ENCODE assay signal across 16 cellular contexts in the genomic region with DNA sequence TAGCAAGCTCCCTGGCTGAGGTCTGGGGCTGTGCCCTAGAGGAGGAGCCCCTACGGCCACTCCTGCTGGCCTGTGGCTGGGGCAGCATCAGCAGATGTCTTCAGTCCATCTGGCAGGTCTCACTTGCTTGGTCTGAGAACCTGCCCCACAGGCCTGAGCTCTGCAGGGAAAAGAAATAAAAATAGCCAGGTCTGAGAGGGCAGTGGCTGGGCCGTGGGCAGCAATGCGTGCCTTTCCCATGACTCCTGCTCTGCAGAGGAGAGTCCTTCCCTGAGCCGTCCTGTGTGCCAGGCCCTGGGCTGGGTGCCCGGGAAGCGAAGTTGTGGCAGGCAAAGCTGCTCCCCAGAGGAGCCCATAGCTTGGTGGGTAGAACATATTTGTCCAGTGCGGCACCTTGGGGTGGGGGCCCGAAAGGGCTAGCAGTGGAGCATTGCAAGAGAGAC. TPM values are rescaled to one million over a fixed set of nuclear protein-coding genes. Genes with fewer than 3 reads are reported as not detected.
DNase-seq lines count a peak whose midpoint lies in the region; ATAC-seq, FAIRE-seq and TF ChIP-seq lines count a peak whose summit lies in the region.
"Had no signal": no experiment of that assay in that cellular context is flagged by ENCODE, and none has a peak within 500 bp of the region (broad histone marks: within the 10 kb centered on the region; RNA-seq: fewer than 3 reads in every experiment).

No MANE protein-coding gene starts in this region.

- whole genome bisulfite sequencing in psoas muscle, 3 donors: 28 to 44% (median 40%) methylated on average over 8 of the region's 8 CpGs

- no peaks in the 10 kb centered on the region for H3K9me3 ChIP-seq in psoas muscle
- H3K9me3 ChIP-seq: uterus had no signal

- intact Hi-C loops in psoas muscle (cut with DNase I): no loop called here

- H3K4me3 ChIP-seq in psoas muscle: peak overlapping the region; percentile 12
- H3K4me3 ChIP-seq: K562, uterus had no signal

- TF ChIP-seq POLR2A in GM18505 (IDR thresholded peaks at IDR 0.05; ENCODE audit: borderline replicate concordance, extremely low read depth, insufficient read depth, insufficient read length): no peak

- no peak for FAIRE-seq in D721Med (lab: Jason Lieb, UNC)
- FAIRE-seq: K562 had no signal

- no peaks in the 10 kb centered on the region for H3K36me3 ChIP-seq in psoas muscle (ENCODE audit: insufficient read depth in 1 of 2, low read depth in 1 of 2)
- H3K36me3 ChIP-seq: uterus had no signal

- ATAC-seq in psoas muscle: peak; percentile 91 to 95 (median 92)
- ATAC-seq in GM18505 (IDR thresholded peaks at IDR 0.05; ENCODE audit: unreplicated experiment): no peak
- no peak for ATAC-seq in HG02973 (IDR thresholded peaks at IDR 0.05; ENCODE audit: unreplicated experiment)
- ATAC-seq: effector memory CD8-positive, alpha-beta T cell; K562 had no signal

- H3K27me3 ChIP-seq in psoas muscle (ENCODE audit: insufficient read depth in 3 of 3, low read length in 2 of 3): no peaks in the 10 kb centered on the region
- H3K27me3 ChIP-seq: uterus had no signal

- peak; percentile 37 for DNase-seq in Daoy (ENCODE audit: low read depth)
- DNase-seq in cerebellar cortex (ENCODE audit: low spot score): peak; percentile 63
- DNase-seq in hepatic stellate cell (ENCODE audit: low spot score): peak; percentile 88
- peak; percentile 85 to 96 for DNase-seq in psoas muscle
- no peak for DNase-seq in KBM-7
- no peak for DNase-seq in D721Med (ENCODE audit: insufficient read length, low spot score)
- DNase-seq: activated B cell treated with CpG ODN at 0.5 μM for 24 hours; activated T-cell treated with anti-CD3 and anti-CD28 coated beads, Interleukin-2, amount 50 U/mL, for 24 hours; AML-193; effector memory CD8-positive, alpha-beta T cell; NCI-H2029 treated with DMSO at 0.1 percent for 48 hours; nephron progenitor cell had no signal

- H3K27ac ChIP-seq in psoas muscle: peak overlapping the region; percentile 89

- in situ Hi-C loops in KBM-7 (cut with MboI; ENCODE audit: low pct_unique_long_range_greater_than_20kb, low sequenced_read_pairs): no loop called here

- H3K4me1 ChIP-seq in psoas muscle: peaks cover 55% of the 10 kb centered on the region

- TF ChIP-seq CTCF in psoas muscle (IDR thresholded peaks at IDR 0.05) (no peak), D721Med (IDR thresholded peaks at IDR 0.05; ENCODE audit: insufficient read depth, missing control alignments) (no peak)

RNA-seq across cellular contexts. Expression of gene KIAA0232, which starts 11.3 kb away (rescaled TPM):
- 9.0 TPM in 2 replicates for total RNA-seq in Daoy (2014; rRNA removed; shearing (Covaris generic))
- 10 to 100 TPM; 50.9 to 79.8 (median 56.8) TPM for total RNA-seq in psoas muscle
- 10 to 100 TPM in 2 of 3 donors, 1 to 10 TPM in 1; 8.7 to 53.3 (median 20.8) TPM for polyA plus RNA-seq in psoas muscle

RNA-seq across cellular contexts. Expression of gene BLOC1S4, which starts 55.3 kb away (rescaled TPM):
- total RNA-seq in Daoy (2014; rRNA removed; shearing (Covaris generic)): 17.2 and 24.2 TPM in 2 replicates
- 10 to 100 TPM in 3 of 4 donors, 1 to 10 TPM in 1; 9.3 to 15.0 (median 14.2) TPM for total RNA-seq in psoas muscle
- polyA plus RNA-seq in psoas muscle: 10 to 100 TPM in 1 of 3 donors, 1 to 10 TPM in 2; 7.6 to 13.8 (median 9.7) TPM

Comparison
In these comparisons a context has a peak if more than half of its experiments do, and no peak if none do; other contexts are left out.
1. DNase-seq: peak in Daoy (single experiment), cerebellar cortex (single experiment), hepatic stellate cell (single experiment) and psoas muscle (2 of 2); none in KBM-7 (single experiment) and D721Med (single experiment).
2. ATAC-seq: peak in psoas muscle (4 of 4); none in GM18505 (single experiment) and HG02973 (single experiment).